Comparison of ENCODE assay signal across 1 cellular context in the genomic region with DNA sequence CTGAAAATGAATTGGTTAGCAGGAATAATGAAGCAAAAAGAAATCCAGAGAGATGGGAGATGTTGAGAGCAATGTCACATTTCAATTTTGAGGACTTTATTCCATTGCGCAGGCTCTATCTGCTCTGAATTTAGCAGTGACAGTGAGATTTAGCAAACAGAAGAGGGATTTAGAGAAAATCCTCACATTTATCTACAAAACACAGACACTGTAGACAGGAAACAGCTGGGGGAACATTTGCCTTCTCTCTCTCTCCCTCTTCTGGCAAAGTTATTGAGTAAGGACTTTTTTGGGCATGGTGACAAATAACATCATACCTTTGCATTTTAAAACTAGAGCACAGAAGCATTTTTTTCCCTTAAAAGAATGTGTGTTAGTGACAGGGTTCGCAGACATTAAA.
TF ChIP-seq lines count a peak whose summit lies in the region.

A gene (minus strand): TSS at position 163 of the 400 bp plus-strand sequence. CDS start 182 bp downstream, outside the sequence.

TF ChIP-seq in GM12878, 131 proteins besides CTCF, POLR2A, EP300 and RAD21 (continued from another document):
- TF ChIP-seq RUNX3 (IDR thresholded peaks at IDR 0.05; ENCODE audit: low read length) (peak; percentile 16; the same call in 1 of the 2 replicates), SRF (IDR thresholded peaks at IDR 0.05; ENCODE audit: low read depth in 2 of 2, low read length in 2 of 2) (no peak), NFXL1 (IDR thresholded peaks at IDR 0.05; ENCODE audit: borderline replicate concordance) (no peak), CREB1 (IDR thresholded peaks at IDR 0.05; ENCODE audit: low read depth) (no peak), EZH2 (IDR thresholded peaks at IDR 0.05; ENCODE audit: borderline replicate concordance, control insufficient read depth, low read depth, low read length) (no peak), RBBP5 (conservative IDR thresholded peaks at IDR 0.05) (no peak), NR2C1 (IDR thresholded peaks at IDR 0.05) (no peak), CREM (IDR thresholded peaks at IDR 0.05; ENCODE audit: low read depth) (no peak), PAX5 (IDR thresholded peaks at IDR 0.05; ENCODE audit: borderline replicate concordance, low read depth, low read length) (no peak), IRF4 (IDR thresholded peaks at IDR 0.05; ENCODE audit: low read depth, low read length) (no peak), JUND (IDR thresholded peaks at IDR 0.05; ENCODE audit: low read depth, low read length) (no peak), HDAC6 (IDR thresholded peaks at IDR 0.05; ENCODE audit: unreplicated experiment) (no peak), NFIC (IDR thresholded peaks at IDR 0.05; ENCODE audit: low read depth, low read length) (0 out of 2 replicates have a peak, but pooled peaks have one; percentile 28), TCF12 (IDR thresholded peaks at IDR 0.05; ENCODE audit: low read depth, low read length) (0 out of 2 replicates have a peak, but pooled peaks have one; percentile 9), POLR2AphosphoS2 (IDR thresholded peaks at IDR 0.05; ENCODE audit: low read depth, low read length) (no peak), IKZF2 (IDR thresholded peaks at IDR 0.05) (no peak), PAX8 (IDR thresholded peaks at IDR 0.05) (no peak), TCF7 (IDR thresholded peaks at IDR 0.05; ENCODE audit: borderline replicate concordance) (no peak), DPF2 (IDR thresholded peaks at IDR 0.05) (no peak), CHD4 (IDR thresholded peaks at IDR 0.05) (no peak), SP1 (IDR thresholded peaks at IDR 0.05; ENCODE audit: low read depth, low read length) (no peak), ZNF24 (IDR thresholded peaks at IDR 0.05) (no peak), TCF3 (IDR thresholded peaks at IDR 0.05; ENCODE audit: borderline replicate concordance, insufficient read depth, low read depth, low read length) (no peak), SUPT20H (IDR thresholded peaks at IDR 0.05; ENCODE audit: borderline replicate concordance, control insufficient read depth, low read depth, low read length) (no peak), SMAD1 (IDR thresholded peaks at IDR 0.05; ENCODE audit: low read depth, partially characterized antibody) (no peak), BCL11A (IDR thresholded peaks at IDR 0.05; ENCODE audit: low read depth, low read length) (no peak), SIX5 (IDR thresholded peaks at IDR 0.05; ENCODE audit: low read depth, low read length, severe bottlenecking) (no peak), ZBED1 (IDR thresholded peaks at IDR 0.05; ENCODE audit: borderline replicate concordance) (no peak)
- TF ChIP-seq, protein P1, sequence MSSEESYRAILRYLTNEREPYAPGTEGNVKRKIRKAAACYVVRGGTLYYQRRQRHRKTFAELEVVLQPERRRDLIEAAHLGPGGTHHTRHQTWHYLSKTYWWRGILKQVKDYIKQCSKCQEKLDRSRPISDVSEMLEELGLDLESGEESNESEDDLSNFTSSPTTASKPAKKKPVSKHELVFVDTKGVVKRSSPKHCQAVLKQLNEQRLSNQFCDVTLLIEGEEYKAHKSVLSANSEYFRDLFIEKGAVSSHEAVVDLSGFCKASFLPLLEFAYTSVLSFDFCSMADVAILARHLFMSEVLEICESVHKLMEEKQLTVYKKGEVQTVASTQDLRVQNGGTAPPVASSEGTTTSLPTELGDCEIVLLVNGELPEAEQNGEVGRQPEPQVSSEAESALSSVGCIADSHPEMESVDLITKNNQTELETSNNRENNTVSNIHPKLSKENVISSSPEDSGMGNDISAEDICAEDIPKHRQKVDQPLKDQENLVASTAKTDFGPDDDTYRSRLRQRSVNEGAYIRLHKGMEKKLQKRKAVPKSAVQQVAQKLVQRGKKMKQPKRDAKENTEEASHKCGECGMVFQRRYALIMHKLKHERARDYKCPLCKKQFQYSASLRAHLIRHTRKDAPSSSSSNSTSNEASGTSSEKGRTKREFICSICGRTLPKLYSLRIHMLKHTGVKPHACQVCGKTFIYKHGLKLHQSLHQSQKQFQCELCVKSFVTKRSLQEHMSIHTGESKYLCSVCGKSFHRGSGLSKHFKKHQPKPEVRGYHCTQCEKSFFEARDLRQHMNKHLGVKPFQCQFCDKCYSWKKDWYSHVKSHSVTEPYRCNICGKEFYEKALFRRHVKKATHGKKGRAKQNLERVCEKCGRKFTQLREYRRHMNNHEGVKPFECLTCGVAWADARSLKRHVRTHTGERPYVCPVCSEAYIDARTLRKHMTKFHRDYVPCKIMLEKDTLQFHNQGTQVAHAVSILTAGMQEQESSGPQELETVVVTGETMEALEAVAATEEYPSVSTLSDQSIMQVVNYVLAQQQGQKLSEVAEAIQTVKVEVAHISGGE (CRISPR knock-in tag; IDR thresholded peaks at IDR 0.05) = no peak
- TF ChIP-seq, protein P2, sequence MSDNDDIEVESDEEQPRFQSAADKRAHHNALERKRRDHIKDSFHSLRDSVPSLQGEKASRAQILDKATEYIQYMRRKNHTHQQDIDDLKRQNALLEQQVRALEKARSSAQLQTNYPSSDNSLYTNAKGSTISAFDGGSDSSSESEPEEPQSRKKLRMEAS (IDR thresholded peaks at IDR 0.05; ENCODE audit: low read depth, low read length) = no peak
- TF ChIP-seq, protein P3, sequence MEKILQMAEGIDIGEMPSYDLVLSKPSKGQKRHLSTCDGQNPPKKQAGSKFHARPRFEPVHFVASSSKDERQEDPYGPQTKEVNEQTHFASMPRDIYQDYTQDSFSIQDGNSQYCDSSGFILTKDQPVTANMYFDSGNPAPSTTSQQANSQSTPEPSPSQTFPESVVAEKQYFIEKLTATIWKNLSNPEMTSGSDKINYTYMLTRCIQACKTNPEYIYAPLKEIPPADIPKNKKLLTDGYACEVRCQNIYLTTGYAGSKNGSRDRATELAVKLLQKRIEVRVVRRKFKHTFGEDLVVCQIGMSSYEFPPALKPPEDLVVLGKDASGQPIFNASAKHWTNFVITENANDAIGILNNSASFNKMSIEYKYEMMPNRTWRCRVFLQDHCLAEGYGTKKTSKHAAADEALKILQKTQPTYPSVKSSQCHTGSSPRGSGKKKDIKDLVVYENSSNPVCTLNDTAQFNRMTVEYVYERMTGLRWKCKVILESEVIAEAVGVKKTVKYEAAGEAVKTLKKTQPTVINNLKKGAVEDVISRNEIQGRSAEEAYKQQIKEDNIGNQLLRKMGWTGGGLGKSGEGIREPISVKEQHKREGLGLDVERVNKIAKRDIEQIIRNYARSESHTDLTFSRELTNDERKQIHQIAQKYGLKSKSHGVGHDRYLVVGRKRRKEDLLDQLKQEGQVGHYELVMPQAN (conservative IDR thresholded peaks at IDR 0.05) = no peak
- TF ChIP-seq, protein P4, sequence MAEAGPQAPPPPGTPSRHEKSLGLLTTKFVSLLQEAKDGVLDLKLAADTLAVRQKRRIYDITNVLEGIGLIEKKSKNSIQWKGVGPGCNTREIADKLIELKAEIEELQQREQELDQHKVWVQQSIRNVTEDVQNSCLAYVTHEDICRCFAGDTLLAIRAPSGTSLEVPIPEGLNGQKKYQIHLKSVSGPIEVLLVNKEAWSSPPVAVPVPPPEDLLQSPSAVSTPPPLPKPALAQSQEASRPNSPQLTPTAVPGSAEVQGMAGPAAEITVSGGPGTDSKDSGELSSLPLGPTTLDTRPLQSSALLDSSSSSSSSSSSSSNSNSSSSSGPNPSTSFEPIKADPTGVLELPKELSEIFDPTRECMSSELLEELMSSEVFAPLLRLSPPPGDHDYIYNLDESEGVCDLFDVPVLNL (IDR thresholded peaks at IDR 0.05; ENCODE audit: low read depth, low read length) = 0 out of 2 replicates have a peak, but pooled peaks have one; percentile 9
- TF ChIP-seq, protein P5, sequence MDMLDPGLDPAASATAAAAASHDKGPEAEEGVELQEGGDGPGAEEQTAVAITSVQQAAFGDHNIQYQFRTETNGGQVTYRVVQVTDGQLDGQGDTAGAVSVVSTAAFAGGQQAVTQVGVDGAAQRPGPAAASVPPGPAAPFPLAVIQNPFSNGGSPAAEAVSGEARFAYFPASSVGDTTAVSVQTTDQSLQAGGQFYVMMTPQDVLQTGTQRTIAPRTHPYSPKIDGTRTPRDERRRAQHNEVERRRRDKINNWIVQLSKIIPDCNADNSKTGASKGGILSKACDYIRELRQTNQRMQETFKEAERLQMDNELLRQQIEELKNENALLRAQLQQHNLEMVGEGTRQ (IDR thresholded peaks at IDR 0.05; ENCODE audit: borderline replicate concordance, low read depth, low read length) = no peak
- TF ChIP-seq, protein P6, sequence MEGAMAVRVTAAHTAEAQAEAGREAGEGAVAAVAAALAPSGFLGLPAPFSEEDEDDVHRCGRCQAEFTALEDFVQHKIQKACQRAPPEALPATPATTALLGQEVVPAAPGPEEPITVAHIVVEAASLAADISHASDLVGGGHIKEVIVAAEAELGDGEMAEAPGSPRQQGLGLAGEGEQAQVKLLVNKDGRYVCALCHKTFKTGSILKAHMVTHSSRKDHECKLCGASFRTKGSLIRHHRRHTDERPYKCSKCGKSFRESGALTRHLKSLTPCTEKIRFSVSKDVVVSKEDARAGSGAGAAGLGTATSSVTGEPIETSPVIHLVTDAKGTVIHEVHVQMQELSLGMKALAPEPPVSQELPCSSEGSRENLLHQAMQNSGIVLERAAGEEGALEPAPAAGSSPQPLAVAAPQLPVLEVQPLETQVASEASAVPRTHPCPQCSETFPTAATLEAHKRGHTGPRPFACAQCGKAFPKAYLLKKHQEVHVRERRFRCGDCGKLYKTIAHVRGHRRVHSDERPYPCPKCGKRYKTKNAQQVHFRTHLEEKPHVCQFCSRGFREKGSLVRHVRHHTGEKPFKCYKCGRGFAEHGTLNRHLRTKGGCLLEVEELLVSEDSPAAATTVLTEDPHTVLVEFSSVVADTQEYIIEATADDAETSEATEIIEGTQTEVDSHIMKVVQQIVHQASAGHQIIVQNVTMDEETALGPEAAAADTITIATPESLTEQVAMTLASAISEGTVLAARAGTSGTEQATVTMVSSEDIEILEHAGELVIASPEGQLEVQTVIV (IDR thresholded peaks at IDR 0.05; ENCODE audit: borderline replicate concordance, partially characterized antibody) = no peak
- TF ChIP-seq, protein P7, sequence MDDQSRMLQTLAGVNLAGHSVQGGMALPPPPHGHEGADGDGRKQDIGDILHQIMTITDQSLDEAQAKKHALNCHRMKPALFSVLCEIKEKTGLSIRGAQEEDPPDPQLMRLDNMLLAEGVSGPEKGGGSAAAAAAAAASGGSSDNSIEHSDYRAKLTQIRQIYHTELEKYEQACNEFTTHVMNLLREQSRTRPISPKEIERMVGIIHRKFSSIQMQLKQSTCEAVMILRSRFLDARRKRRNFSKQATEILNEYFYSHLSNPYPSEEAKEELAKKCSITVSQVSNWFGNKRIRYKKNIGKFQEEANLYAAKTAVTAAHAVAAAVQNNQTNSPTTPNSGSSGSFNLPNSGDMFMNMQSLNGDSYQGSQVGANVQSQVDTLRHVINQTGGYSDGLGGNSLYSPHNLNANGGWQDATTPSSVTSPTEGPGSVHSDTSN (IDR thresholded peaks at IDR 0.05; ENCODE audit: insufficient replicate concordance, low read depth, low read length) = peak; percentile 14
- TF ChIP-seq, protein P8, sequence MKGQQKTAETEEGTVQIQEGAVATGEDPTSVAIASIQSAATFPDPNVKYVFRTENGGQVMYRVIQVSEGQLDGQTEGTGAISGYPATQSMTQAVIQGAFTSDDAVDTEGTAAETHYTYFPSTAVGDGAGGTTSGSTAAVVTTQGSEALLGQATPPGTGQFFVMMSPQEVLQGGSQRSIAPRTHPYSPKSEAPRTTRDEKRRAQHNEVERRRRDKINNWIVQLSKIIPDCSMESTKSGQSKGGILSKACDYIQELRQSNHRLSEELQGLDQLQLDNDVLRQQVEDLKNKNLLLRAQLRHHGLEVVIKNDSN (IDR thresholded peaks at IDR 0.05; ENCODE audit: borderline replicate concordance, extremely low read length, insufficient read depth, low read depth, low read length) = no peak
- TF ChIP-seq, protein P9, sequence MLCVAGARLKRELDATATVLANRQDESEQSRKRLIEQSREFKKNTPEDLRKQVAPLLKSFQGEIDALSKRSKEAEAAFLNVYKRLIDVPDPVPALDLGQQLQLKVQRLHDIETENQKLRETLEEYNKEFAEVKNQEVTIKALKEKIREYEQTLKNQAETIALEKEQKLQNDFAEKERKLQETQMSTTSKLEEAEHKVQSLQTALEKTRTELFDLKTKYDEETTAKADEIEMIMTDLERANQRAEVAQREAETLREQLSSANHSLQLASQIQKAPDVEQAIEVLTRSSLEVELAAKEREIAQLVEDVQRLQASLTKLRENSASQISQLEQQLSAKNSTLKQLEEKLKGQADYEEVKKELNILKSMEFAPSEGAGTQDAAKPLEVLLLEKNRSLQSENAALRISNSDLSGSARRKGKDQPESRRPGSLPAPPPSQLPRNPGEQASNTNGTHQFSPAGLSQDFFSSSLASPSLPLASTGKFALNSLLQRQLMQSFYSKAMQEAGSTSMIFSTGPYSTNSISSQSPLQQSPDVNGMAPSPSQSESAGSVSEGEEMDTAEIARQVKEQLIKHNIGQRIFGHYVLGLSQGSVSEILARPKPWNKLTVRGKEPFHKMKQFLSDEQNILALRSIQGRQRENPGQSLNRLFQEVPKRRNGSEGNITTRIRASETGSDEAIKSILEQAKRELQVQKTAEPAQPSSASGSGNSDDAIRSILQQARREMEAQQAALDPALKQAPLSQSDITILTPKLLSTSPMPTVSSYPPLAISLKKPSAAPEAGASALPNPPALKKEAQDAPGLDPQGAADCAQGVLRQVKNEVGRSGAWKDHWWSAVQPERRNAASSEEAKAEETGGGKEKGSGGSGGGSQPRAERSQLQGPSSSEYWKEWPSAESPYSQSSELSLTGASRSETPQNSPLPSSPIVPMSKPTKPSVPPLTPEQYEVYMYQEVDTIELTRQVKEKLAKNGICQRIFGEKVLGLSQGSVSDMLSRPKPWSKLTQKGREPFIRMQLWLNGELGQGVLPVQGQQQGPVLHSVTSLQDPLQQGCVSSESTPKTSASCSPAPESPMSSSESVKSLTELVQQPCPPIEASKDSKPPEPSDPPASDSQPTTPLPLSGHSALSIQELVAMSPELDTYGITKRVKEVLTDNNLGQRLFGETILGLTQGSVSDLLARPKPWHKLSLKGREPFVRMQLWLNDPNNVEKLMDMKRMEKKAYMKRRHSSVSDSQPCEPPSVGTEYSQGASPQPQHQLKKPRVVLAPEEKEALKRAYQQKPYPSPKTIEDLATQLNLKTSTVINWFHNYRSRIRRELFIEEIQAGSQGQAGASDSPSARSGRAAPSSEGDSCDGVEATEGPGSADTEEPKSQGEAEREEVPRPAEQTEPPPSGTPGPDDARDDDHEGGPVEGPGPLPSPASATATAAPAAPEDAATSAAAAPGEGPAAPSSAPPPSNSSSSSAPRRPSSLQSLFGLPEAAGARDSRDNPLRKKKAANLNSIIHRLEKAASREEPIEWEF (IDR thresholded peaks at IDR 0.05; ENCODE audit: insufficient replicate concordance, low read depth, low read length) = no peak
